Comparison of ENCODE assay signal across 8 cellular contexts in the genomic region with DNA sequence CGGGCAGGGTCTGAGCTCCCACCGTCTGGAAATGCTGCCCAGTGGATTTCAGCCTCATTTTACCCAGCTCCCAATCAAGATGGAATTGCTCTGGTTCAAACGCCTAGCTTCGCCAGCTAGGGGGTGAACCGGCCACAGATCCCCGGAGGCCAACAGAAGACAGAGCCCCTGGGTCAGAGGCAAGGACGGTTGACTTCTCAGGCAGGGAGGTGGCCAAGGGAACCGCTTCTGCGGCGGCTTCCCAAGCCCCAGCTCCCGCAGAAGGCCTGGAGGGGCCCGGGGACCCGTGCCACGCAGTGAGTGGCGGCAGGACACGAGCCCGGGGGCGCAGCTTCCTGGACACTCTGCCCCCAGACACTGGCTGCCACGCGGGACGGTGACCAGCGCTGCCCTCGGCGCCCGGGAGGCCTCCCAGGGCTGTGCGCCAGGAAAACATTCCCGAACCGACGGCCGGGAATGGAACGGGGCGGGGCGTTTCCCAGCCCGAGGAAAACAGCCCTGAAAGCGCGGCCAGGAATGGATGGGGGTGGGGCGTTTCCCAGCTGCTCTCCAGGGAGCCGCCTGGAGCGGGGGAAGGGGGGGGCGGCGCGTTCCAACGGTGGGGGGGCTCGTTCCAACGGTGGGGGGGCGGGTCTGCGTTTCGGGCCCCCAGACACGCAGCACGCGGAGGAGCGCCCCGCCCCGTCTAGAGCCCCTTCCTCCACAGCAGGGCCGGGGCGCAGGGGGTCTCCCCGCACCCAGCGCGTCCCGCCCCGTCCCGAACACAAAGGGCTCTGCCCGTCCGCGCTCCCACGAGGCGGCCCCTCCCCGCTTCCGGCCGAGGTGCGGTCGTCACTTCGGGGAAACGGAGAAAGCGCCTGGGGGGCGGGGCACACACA. TPM values are rescaled to one million over a fixed set of nuclear protein-coding genes. Genes with fewer than 3 reads are reported as not detected.
DNase-seq lines count a peak whose midpoint lies in the region; ATAC-seq, FAIRE-seq and TF ChIP-seq lines count a peak whose summit lies in the region.

No MANE protein-coding gene starts in this region.

- H3K27me3 ChIP-seq in BLaER1: no peaks in the 10 kb centered on the region
- peaks cover 0 to 3% of the 10 kb centered on the region in 2 experiments; a peak in 1 of 5 replicates for H3K27me3 ChIP-seq in HepG2 (ENCODE audit: control insufficient read depth in 1 of 2, insufficient read depth in 2 of 2, low read length in 2 of 2)

- ATAC-seq in GM21717 (IDR thresholded peaks at IDR 0.05; ENCODE audit: unreplicated experiment): peak; percentile 58
- peak; percentile 82 for ATAC-seq in HepG2

- in situ Hi-C loops in HepG2 (cut with HindIII; ENCODE audit: extremely low pct_ligation_motif_present, low pct_unique_long_range_greater_than_20kb): no loop called here

- intact Hi-C loops in HepG2 (cut with micrococcal nuclease; ENCODE audit: unreplicated experiment): loop anchor here (5.0 kb wide), 1 partner anchor 49 kb away; the partner anchor contains the start of gene IFITM2

- H3K9me3 ChIP-seq in BLaER1 (peaks cover 7% of the 10 kb centered on the region), HepG2 (ENCODE audit: low read length) (peaks cover 2% of the 10 kb centered on the region)

- 3% methylated on average over 7 of the region's 76 CpGs for WGBS in HepG2 (ENCODE audit: low lambda C conversion rate)

- H3K4me3 ChIP-seq in BLaER1 (peak overlapping the region; percentile 67), HepG2 (replicated peaks in 1 of 3; ENCODE audit: insufficient read depth in 1 of 3, low read depth in 2 of 3, low read length in 3 of 3) (peak overlapping the region; percentile 28 to 70 (median 46); a peak in 5 of 6 replicates)

- BruUV-seq in HepG2 (replicated peaks; lab: Mats Ljungman, UMichigan): TSS peak; percentile 87

- CTCF ChIA-PET in HepG2 (lab: Yijun Ruan, JAX; ENCODE audit: low intra/inter-chr PET ratio, low total read pairs): no interaction called here

- TF ChIP-seq CTCF in HepG2 (CRISPR knock-in tag; IDR thresholded peaks at IDR 0.05): no peak; the same call in 1 of the 2 replicates

- POLR2A ChIA-PET in HepG2 (lab: Yijun Ruan, JAX): interaction anchor here (0.6 to 5.0 kb wide), 25 partner anchors 9 to 351 kb away, joined by 3 to 85 read pairs (median 4); partner anchors contain the start of genes BET1L, EPS8L2, IFITM2 and RIC8A

- FAIRE-seq in HepG2 (lab: Jason Lieb, UNC): no peak

- H3K4me2 ChIP-seq in BLaER1 (peak overlapping the region; percentile 100), HepG2 (ENCODE audit: low read depth, low read length) (peak overlapping the region; percentile 86)

- peak; percentile 70 to 74 for TF ChIP-seq POLR2A in HepG2 (IDR thresholded peaks at IDR 0.05; ENCODE audit: insufficient read depth in 1 of 2, low read depth in 2 of 2, low read length in 2 of 2)

- peak; percentile 57 for TF ChIP-seq RAD21 in HepG2 (CRISPR knock-in tag; IDR thresholded peaks at IDR 0.05)

- H3K36me3 ChIP-seq in BLaER1 (no peaks in the 10 kb centered on the region), HepG2 (replicated peaks in 1 of 2; ENCODE audit: control insufficient read depth in 1 of 2, insufficient read depth in 2 of 2, low read length in 2 of 2) (no peaks in the 10 kb centered on the region)

- no peak overlapping the region for H2AFZ ChIP-seq in HepG2 (ENCODE audit: low read length)

- H3K9ac ChIP-seq in BLaER1 (peak overlapping the region; percentile 94), HepG2 (ENCODE audit: insufficient read depth, low read depth, low read length) (peak overlapping the region; percentile 89)

- H3K4me1 ChIP-seq in BLaER1 (peaks cover 74% of the 10 kb centered on the region), HepG2 (ENCODE audit: insufficient read depth, low read length) (peaks cover 51% of the 10 kb centered on the region)

- H4K20me1 ChIP-seq in BLaER1 (no peaks in the 10 kb centered on the region), HepG2 (ENCODE audit: insufficient read depth, low read length) (no peaks in the 10 kb centered on the region)

- TF ChIP-seq EP300 in HepG2 (IDR thresholded peaks at IDR 0.05; ENCODE audit: low read depth in 2 of 2, low read length in 2 of 2) (peak in 1 of 2 experiments; percentile 38; a peak in 2 of 4 replicates), HepG2 (CRISPR knock-in tag; IDR thresholded peaks at IDR 0.05; ENCODE audit: borderline replicate concordance) (no peak; the same call in 1 of the 2 replicates)

- peak overlapping the region; percentile 100 for H3K27ac ChIP-seq in BLaER1
- peak overlapping the region; percentile 95 for H3K27ac ChIP-seq in HepG2 (ENCODE audit: extremely low read length, insufficient read depth, low read length)

- H3K79me2 ChIP-seq in HepG2 (ENCODE audit: insufficient read depth, low read length): no peaks in the 10 kb centered on the region

- DNase-seq in NCI-H2029 (lab: John Stamatoyannopoulos, UW): peak; percentile 57
- peak; percentile 81 to 87 for DNase-seq in activated CD4-positive, alpha-beta T cell treated with anti-CD3 and anti-CD28 coated beads, Interleukin-2, amount 50 U/mL, for 4 hours
- peak; percentile 89 for DNase-seq in dedifferentiated amniotic fluid mesenchymal stem cell (ENCODE audit: extremely low spot score)
- peak; percentile 90 for DNase-seq in HepG2 (ENCODE audit: low spot score)
- DNase-seq in stimulated activated CD4-positive, alpha-beta T cell treated with anti-CD3 and anti-CD28 coated beads, Interleukin-2, amount 100 ng/mL, for 48 hours: peak; percentile 75 to 84
- DNase-seq in NCI-H187 treated with DMSO at 0.1 percent for 48 hours (lab: John Stamatoyannopoulos, UW): no peak

RNA-seq across cellular contexts. Expression of gene B4GALNT4, which starts 13.5 kb away (rescaled TPM):
- total RNA-seq in HepG2 (2016; rRNA removed; fragmentation: Illumina TruSeq; extraction: Trizol): 24.8 and 50.1 TPM in 2 replicates
- total RNA-seq in HepG2 (2016; cell fraction: cytosol; rRNA removed; fragmentation: Illumina TruSeq; extraction: Trizol; ENCODE audit: low read depth): 13.7 and 15.2 TPM in 2 replicates
- total RNA-seq in HepG2 (2016; cell fraction: insoluble cytoplasmic fraction; rRNA removed; fragmentation: Illumina TruSeq; extraction: Trizol): 20.5 and 56.5 TPM in 2 replicates
- 36.4 and 42.9 TPM in 2 replicates for total RNA-seq in HepG2 (2016; cell fraction: membrane; rRNA removed; fragmentation: Illumina TruSeq; extraction: Trizol)
- total RNA-seq in HepG2 (2016; cell fraction: nucleus; rRNA removed; fragmentation: Illumina TruSeq; extraction: Trizol): 47.2 and 48.9 TPM in 2 replicates
- 30.5 and 34.4 TPM in 2 replicates for polyA plus RNA-seq in HepG2 (2011; rRNA removed)
- 18.4 and 40.1 TPM in 2 replicates for polyA plus RNA-seq in HepG2 (2011; cell fraction: cytosol; rRNA removed)
- polyA plus RNA-seq in HepG2 (2011; cell fraction: nucleus; rRNA removed): 268 and 442 TPM in 2 replicates
- 19.2 and 34.3 TPM in 2 replicates for polyA plus RNA-seq in HepG2 (2012)
- polyA plus RNA-seq in HepG2 (2016; cell fraction: cytosol; fragmentation: Illumina TruSeq; extraction: Trizol; ENCODE audit: low read depth): 11.8 and 14.2 TPM in 2 replicates
- 26.0 and 28.4 TPM in 2 replicates for polyA plus RNA-seq in HepG2 (2016; cell fraction: insoluble cytoplasmic fraction; fragmentation: Illumina TruSeq; extraction: Trizol; ENCODE audit: low read depth)
- 26.2 and 30.9 TPM in 2 replicates for polyA plus RNA-seq in HepG2 (2016; cell fraction: membrane; fragmentation: Illumina TruSeq; extraction: Trizol; ENCODE audit: low read depth)
- 152 and 159 TPM in 2 replicates for polyA plus RNA-seq in HepG2 (2016; cell fraction: nucleus; fragmentation: Illumina TruSeq; extraction: Trizol; ENCODE audit: insufficient read depth, low read depth)
- 0.07 and 19.7 TPM in 2 replicates for polyA minus RNA-seq in HepG2 (2011; rRNA and poly(A)+ RNA removed; ENCODE audit: low replicate concordance)
- polyA minus RNA-seq in HepG2 (2011; cell fraction: cytosol; rRNA and poly(A)+ RNA removed): 10.4 and 11.1 TPM in 2 replicates
- polyA minus RNA-seq in HepG2 (2011; cell fraction: nucleus; rRNA and poly(A)+ RNA removed): 16.9 and 22.4 TPM in 2 replicates

RNA-seq across cellular contexts. Expression of gene IFITM3, which starts 35.2 kb away (rescaled TPM):
- total RNA-seq in HepG2 (2016; rRNA removed; fragmentation: Illumina TruSeq; extraction: Trizol): 30.0 and 52.6 TPM in 2 replicates
- total RNA-seq in HepG2 (2016; cell fraction: cytosol; rRNA removed; fragmentation: Illumina TruSeq; extraction: Trizol; ENCODE audit: low read depth): 16.1 and 19.2 TPM in 2 replicates
- 27.9 and 45.1 TPM in 2 replicates for total RNA-seq in HepG2 (2016; cell fraction: insoluble cytoplasmic fraction; rRNA removed; fragmentation: Illumina TruSeq; extraction: Trizol)
- 15.2 and 16.4 TPM in 2 replicates for total RNA-seq in HepG2 (2016; cell fraction: membrane; rRNA removed; fragmentation: Illumina TruSeq; extraction: Trizol)
- 36.7 and 42.1 TPM in 2 replicates for total RNA-seq in HepG2 (2016; cell fraction: nucleus; rRNA removed; fragmentation: Illumina TruSeq; extraction: Trizol)
- polyA plus RNA-seq in HepG2 (2011; rRNA removed): 163 and 182 TPM in 2 replicates
- polyA plus RNA-seq in HepG2 (2011; cell fraction: cytosol; rRNA removed): 316 and 459 TPM in 2 replicates
- polyA plus RNA-seq in HepG2 (2011; cell fraction: nucleus; rRNA removed): 94.3 and 120 TPM in 2 replicates
- polyA plus RNA-seq in HepG2 (2012): 183 and 441 TPM in 2 replicates
- polyA plus RNA-seq in HepG2 (2016; cell fraction: cytosol; fragmentation: Illumina TruSeq; extraction: Trizol; ENCODE audit: low read depth): 87.8 and 96.5 TPM in 2 replicates
- 109 and 136 TPM in 2 replicates for polyA plus RNA-seq in HepG2 (2016; cell fraction: insoluble cytoplasmic fraction; fragmentation: Illumina TruSeq; extraction: Trizol; ENCODE audit: low read depth)
- 64.1 and 65.9 TPM in 2 replicates for polyA plus RNA-seq in HepG2 (2016; cell fraction: membrane; fragmentation: Illumina TruSeq; extraction: Trizol; ENCODE audit: low read depth)
- 219 and 229 TPM in 2 replicates for polyA plus RNA-seq in HepG2 (2016; cell fraction: nucleus; fragmentation: Illumina TruSeq; extraction: Trizol; ENCODE audit: insufficient read depth, low read depth)
- 405 and 668 TPM in 2 replicates for polyA minus RNA-seq in HepG2 (2011; rRNA and poly(A)+ RNA removed; ENCODE audit: low replicate concordance)
- polyA minus RNA-seq in HepG2 (2011; cell fraction: cytosol; rRNA and poly(A)+ RNA removed): 180 and 184 TPM in 2 replicates
- polyA minus RNA-seq in HepG2 (2011; cell fraction: nucleus; rRNA and poly(A)+ RNA removed): 31.3 and 46.7 TPM in 2 replicates

RNA-seq across cellular contexts. Expression of gene PKP3, which starts 38.2 kb away (rescaled TPM):
- total RNA-seq in HepG2 (2016; rRNA removed; fragmentation: Illumina TruSeq; extraction: Trizol): 21.1 and 28.7 TPM in 2 replicates
- total RNA-seq in HepG2 (2016; cell fraction: cytosol; rRNA removed; fragmentation: Illumina TruSeq; extraction: Trizol; ENCODE audit: low read depth): 5.8 and 6.9 TPM in 2 replicates
- 17.5 and 29.7 TPM in 2 replicates for total RNA-seq in HepG2 (2016; cell fraction: insoluble cytoplasmic fraction; rRNA removed; fragmentation: Illumina TruSeq; extraction: Trizol)
- total RNA-seq in HepG2 (2016; cell fraction: membrane; rRNA removed; fragmentation: Illumina TruSeq; extraction: Trizol): 13.9 and 14.9 TPM in 2 replicates
- total RNA-seq in HepG2 (2016; cell fraction: nucleus; rRNA removed; fragmentation: Illumina TruSeq; extraction: Trizol): 14.5 and 19.8 TPM in 2 replicates
- 18.0 and 25.1 TPM in 2 replicates for polyA plus RNA-seq in HepG2 (2011; rRNA removed)
- polyA plus RNA-seq in HepG2 (2011; cell fraction: cytosol; rRNA removed): 13.8 and 24.2 TPM in 2 replicates
- 59.8 and 70.5 TPM in 2 replicates for polyA plus RNA-seq in HepG2 (2011; cell fraction: nucleus; rRNA removed)
- 12.9 and 13.0 TPM in 2 replicates for polyA plus RNA-seq in HepG2 (2012)
- polyA plus RNA-seq in HepG2 (2016; cell fraction: cytosol; fragmentation: Illumina TruSeq; extraction: Trizol; ENCODE audit: low read depth): 4.6 and 4.9 TPM in 2 replicates
- polyA plus RNA-seq in HepG2 (2016; cell fraction: insoluble cytoplasmic fraction; fragmentation: Illumina TruSeq; extraction: Trizol; ENCODE audit: low read depth): 22.3 and 24.1 TPM in 2 replicates
- 7.9 and 9.3 TPM in 2 replicates for polyA plus RNA-seq in HepG2 (2016; cell fraction: membrane; fragmentation: Illumina TruSeq; extraction: Trizol; ENCODE audit: low read depth)
- polyA plus RNA-seq in HepG2 (2016; cell fraction: nucleus; fragmentation: Illumina TruSeq; extraction: Trizol; ENCODE audit: insufficient read depth, low read depth): 38.2 and 40.1 TPM in 2 replicates
- 30.4 and 42.3 TPM in 2 replicates for polyA minus RNA-seq in HepG2 (2011; rRNA and poly(A)+ RNA removed; ENCODE audit: low replicate concordance)
- 24.6 and 25.2 TPM in 2 replicates for polyA minus RNA-seq in HepG2 (2011; cell fraction: cytosol; rRNA and poly(A)+ RNA removed)
- 9.9 and 14.7 TPM in 2 replicates for polyA minus RNA-seq in HepG2 (2011; cell fraction: nucleus; rRNA and poly(A)+ RNA removed)

RNA-seq across cellular contexts. Expression of gene IFITM1, which starts 42.0 kb away (rescaled TPM):
- 0.38 TPM in 1 of 2 replicates, not detected in the other for total RNA-seq in HepG2 (2016; rRNA removed; fragmentation: Illumina TruSeq; extraction: Trizol)
- total RNA-seq in HepG2 (2016; cell fraction: cytosol; rRNA removed; fragmentation: Illumina TruSeq; extraction: Trizol; ENCODE audit: low read depth): not detected in 2 replicates
- total RNA-seq in HepG2 (2016; cell fraction: insoluble cytoplasmic fraction; rRNA removed; fragmentation: Illumina TruSeq; extraction: Trizol): 0.24 TPM in 1 of 2 replicates, not detected in the other
- 0.34 TPM in 1 of 2 replicates, not detected in the other for total RNA-seq in HepG2 (2016; cell fraction: membrane; rRNA removed; fragmentation: Illumina TruSeq; extraction: Trizol)
- not detected in 2 replicates for total RNA-seq in HepG2 (2016; cell fraction: nucleus; rRNA removed; fragmentation: Illumina TruSeq; extraction: Trizol)
- 11.1 and 18.7 TPM in 2 replicates for polyA plus RNA-seq in HepG2 (2011; rRNA removed)
- polyA plus RNA-seq in HepG2 (2011; cell fraction: cytosol; rRNA removed): 15.6 and 17.2 TPM in 2 replicates
- 4.5 and 6.7 TPM in 2 replicates for polyA plus RNA-seq in HepG2 (2011; cell fraction: nucleus; rRNA removed)
- 5.0 and 18.1 TPM in 2 replicates for polyA plus RNA-seq in HepG2 (2012)
- polyA plus RNA-seq in HepG2 (2016; cell fraction: cytosol; fragmentation: Illumina TruSeq; extraction: Trizol; ENCODE audit: low read depth): 0.40 and 0.62 TPM in 2 replicates
- polyA plus RNA-seq in HepG2 (2016; cell fraction: insoluble cytoplasmic fraction; fragmentation: Illumina TruSeq; extraction: Trizol; ENCODE audit: low read depth): not detected in 2 replicates
- 0.41 TPM in 1 of 2 replicates, not detected in the other for polyA plus RNA-seq in HepG2 (2016; cell fraction: membrane; fragmentation: Illumina TruSeq; extraction: Trizol; ENCODE audit: low read depth)
- 0.85 and 1.3 TPM in 2 replicates for polyA plus RNA-seq in HepG2 (2016; cell fraction: nucleus; fragmentation: Illumina TruSeq; extraction: Trizol; ENCODE audit: insufficient read depth, low read depth)
- polyA minus RNA-seq in HepG2 (2011; rRNA and poly(A)+ RNA removed; ENCODE audit: low replicate concordance): 15.4 and 536 TPM in 2 replicates
- 4.5 and 5.8 TPM in 2 replicates for polyA minus RNA-seq in HepG2 (2011; cell fraction: cytosol; rRNA and poly(A)+ RNA removed)
- polyA minus RNA-seq in HepG2 (2011; cell fraction: nucleus; rRNA and poly(A)+ RNA removed): 1.5 and 2.7 TPM in 2 replicates

RNA-seq across cellular contexts. Expression of gene IFITM2, which starts 48.2 kb away (rescaled TPM):
- 10.4 and 13.8 TPM in 2 replicates for total RNA-seq in HepG2 (2016; rRNA removed; fragmentation: Illumina TruSeq; extraction: Trizol)
- 4.6 and 5.5 TPM in 2 replicates for total RNA-seq in HepG2 (2016; cell fraction: cytosol; rRNA removed; fragmentation: Illumina TruSeq; extraction: Trizol; ENCODE audit: low read depth)
- 11.6 and 12.1 TPM in 2 replicates for total RNA-seq in HepG2 (2016; cell fraction: insoluble cytoplasmic fraction; rRNA removed; fragmentation: Illumina TruSeq; extraction: Trizol)
- total RNA-seq in HepG2 (2016; cell fraction: membrane; rRNA removed; fragmentation: Illumina TruSeq; extraction: Trizol): 5.2 and 7.6 TPM in 2 replicates
- 6.0 and 9.0 TPM in 2 replicates for total RNA-seq in HepG2 (2016; cell fraction: nucleus; rRNA removed; fragmentation: Illumina TruSeq; extraction: Trizol)
- polyA plus RNA-seq in HepG2 (2011; rRNA removed): 267 and 289 TPM in 2 replicates
- 371 and 454 TPM in 2 replicates for polyA plus RNA-seq in HepG2 (2011; cell fraction: cytosol; rRNA removed)
- 88.0 and 115 TPM in 2 replicates for polyA plus RNA-seq in HepG2 (2011; cell fraction: nucleus; rRNA removed)
- 111 and 258 TPM in 2 replicates for polyA plus RNA-seq in HepG2 (2012)
- 23.4 and 27.5 TPM in 2 replicates for polyA plus RNA-seq in HepG2 (2016; cell fraction: cytosol; fragmentation: Illumina TruSeq; extraction: Trizol; ENCODE audit: low read depth)
- polyA plus RNA-seq in HepG2 (2016; cell fraction: insoluble cytoplasmic fraction; fragmentation: Illumina TruSeq; extraction: Trizol; ENCODE audit: low read depth): 52.2 and 56.6 TPM in 2 replicates
- 26.5 and 30.4 TPM in 2 replicates for polyA plus RNA-seq in HepG2 (2016; cell fraction: membrane; fragmentation: Illumina TruSeq; extraction: Trizol; ENCODE audit: low read depth)
- 46.2 and 58.7 TPM in 2 replicates for polyA plus RNA-seq in HepG2 (2016; cell fraction: nucleus; fragmentation: Illumina TruSeq; extraction: Trizol; ENCODE audit: insufficient read depth, low read depth)
- 409 and 521 TPM in 2 replicates for polyA minus RNA-seq in HepG2 (2011; rRNA and poly(A)+ RNA removed; ENCODE audit: low replicate concordance)
- polyA minus RNA-seq in HepG2 (2011; cell fraction: cytosol; rRNA and poly(A)+ RNA removed): 52.0 and 52.6 TPM in 2 replicates
- 21.9 and 27.4 TPM in 2 replicates for polyA minus RNA-seq in HepG2 (2011; cell fraction: nucleus; rRNA and poly(A)+ RNA removed)
